ENCODE assay signal across 1 cellular context in the genomic region with DNA sequence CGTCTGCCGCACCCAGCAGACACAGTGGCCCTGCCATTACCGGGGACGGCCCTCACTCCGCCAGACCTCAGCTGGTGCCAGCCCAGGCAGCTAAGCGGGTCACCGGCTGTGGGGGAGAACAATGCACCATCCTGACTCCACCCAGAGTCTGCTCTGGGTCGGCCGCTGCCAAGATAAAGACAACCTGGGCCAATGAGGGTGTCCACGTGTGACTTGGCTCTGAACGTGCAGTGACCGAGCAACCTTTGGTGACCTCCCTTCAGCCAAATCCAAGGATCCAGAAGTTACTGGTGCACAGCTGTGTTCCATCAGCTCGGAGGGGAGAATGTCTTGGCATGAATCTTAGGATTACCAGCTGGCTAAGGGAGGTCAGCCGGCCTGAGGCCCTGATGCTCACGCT.
TF ChIP-seq lines count a peak whose summit lies in the region.

No MANE protein-coding gene starts in this region.

TF ChIP-seq in SK-N-SH, 30 proteins besides CTCF, POLR2A, EP300 and RAD21 (continued from another document):
- TF ChIP-seq, protein P1, sequence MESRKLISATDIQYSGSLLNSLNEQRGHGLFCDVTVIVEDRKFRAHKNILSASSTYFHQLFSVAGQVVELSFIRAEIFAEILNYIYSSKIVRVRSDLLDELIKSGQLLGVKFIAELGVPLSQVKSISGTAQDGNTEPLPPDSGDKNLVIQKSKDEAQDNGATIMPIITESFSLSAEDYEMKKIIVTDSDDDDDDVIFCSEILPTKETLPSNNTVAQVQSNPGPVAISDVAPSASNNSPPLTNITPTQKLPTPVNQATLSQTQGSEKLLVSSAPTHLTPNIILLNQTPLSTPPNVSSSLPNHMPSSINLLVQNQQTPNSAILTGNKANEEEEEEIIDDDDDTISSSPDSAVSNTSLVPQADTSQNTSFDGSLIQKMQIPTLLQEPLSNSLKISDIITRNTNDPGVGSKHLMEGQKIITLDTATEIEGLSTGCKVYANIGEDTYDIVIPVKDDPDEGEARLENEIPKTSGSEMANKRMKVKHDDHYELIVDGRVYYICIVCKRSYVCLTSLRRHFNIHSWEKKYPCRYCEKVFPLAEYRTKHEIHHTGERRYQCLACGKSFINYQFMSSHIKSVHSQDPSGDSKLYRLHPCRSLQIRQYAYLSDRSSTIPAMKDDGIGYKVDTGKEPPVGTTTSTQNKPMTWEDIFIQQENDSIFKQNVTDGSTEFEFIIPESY (IDR thresholded peaks at IDR 0.05; ENCODE audit: borderline replicate concordance, low read depth): no peak
- TF ChIP-seq NFIC (IDR thresholded peaks at IDR 0.05; ENCODE audit: borderline replicate concordance) (no peak), NRF1 (IDR thresholded peaks at IDR 0.05; ENCODE audit: low read depth, low read length) (no peak), TEAD4 (IDR thresholded peaks at IDR 0.05; ENCODE audit: borderline replicate concordance, insufficient read depth) (no peak), MXI1 (IDR thresholded peaks at IDR 0.05; ENCODE audit: low read depth, low read length) (no peak), TCF12 (IDR thresholded peaks at IDR 0.05) (no peak), MEF2A (IDR thresholded peaks at IDR 0.05; ENCODE audit: borderline replicate concordance, low read depth) (no peak), SIN3A (IDR thresholded peaks at IDR 0.05; ENCODE audit: borderline replicate concordance, low read depth, low read length) (no peak)
- TF ChIP-seq, protein P2, sequence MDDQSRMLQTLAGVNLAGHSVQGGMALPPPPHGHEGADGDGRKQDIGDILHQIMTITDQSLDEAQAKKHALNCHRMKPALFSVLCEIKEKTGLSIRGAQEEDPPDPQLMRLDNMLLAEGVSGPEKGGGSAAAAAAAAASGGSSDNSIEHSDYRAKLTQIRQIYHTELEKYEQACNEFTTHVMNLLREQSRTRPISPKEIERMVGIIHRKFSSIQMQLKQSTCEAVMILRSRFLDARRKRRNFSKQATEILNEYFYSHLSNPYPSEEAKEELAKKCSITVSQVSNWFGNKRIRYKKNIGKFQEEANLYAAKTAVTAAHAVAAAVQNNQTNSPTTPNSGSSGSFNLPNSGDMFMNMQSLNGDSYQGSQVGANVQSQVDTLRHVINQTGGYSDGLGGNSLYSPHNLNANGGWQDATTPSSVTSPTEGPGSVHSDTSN (IDR thresholded peaks at IDR 0.05): no peak
